Comparison of ENCODE assay signal across 30 cellular contexts in the genomic region with DNA sequence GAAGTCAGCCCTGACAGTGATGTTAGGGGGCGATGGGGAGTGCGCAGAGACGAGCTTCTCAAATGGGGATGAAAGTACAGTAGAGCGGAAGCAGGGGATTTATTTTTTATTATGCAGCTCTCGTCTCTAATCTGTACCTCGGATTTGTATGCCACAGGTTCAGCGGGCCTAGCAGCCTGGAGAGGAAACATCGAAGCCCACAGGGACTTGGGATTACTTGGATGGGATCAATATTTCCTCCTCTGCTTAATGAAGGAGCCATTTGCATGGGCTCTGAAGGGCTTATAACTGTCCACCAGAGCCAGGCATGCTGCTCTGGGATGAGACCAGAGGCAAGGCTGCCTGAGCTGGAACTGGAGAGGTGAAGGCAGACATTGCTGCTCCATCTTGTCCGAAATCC.
"Had no signal": no experiment of that assay in that cellular context is flagged by ENCODE, and none has a peak within 500 bp of the region (broad histone marks: within the 10 kb centered on the region; RNA-seq: fewer than 3 reads in every experiment).

No MANE protein-coding gene starts in this region.

- H3K27ac Mint-ChIP-seq: activated CD4-positive, alpha-beta memory T cell treated with anti-CD3 and anti-CD28 coated beads for 36 hours; activated naive CD8-positive, alpha-beta T cell treated with anti-CD3 and anti-CD28 coated beads for 36 hours; activated T-helper 1 cell treated with anti-CD3 and anti-CD28 coated beads, Interleukin-12 subunit alpha, Interleukin-12 subunit beta, Interleukin-2, Interleukin-4 antibody, amounts not matched to agents 30 ng/mL and 10 ng/mL and 1 ng/mL, durations not matched to agents 14 hours and 24 hours and 36 hours; T-helper 1 cell treated with Interleukin-12 subunit alpha and Interleukin-12 subunit beta and Interleukin-4 antibody, amounts not matched to agents 30 μg/mL and 1 μg/mL, for 36 hours; T-helper 2 cell treated with Interferon-gamma antibody and Interleukin-4, amounts not matched to agents 5 μg/mL and 100 μg/mL, for 36 hours; WTC11 had no signal

- H3K9me3 Mint-ChIP-seq: activated CD4-positive, alpha-beta memory T cell treated with anti-CD3 and anti-CD28 coated beads for 36 hours; activated naive CD8-positive, alpha-beta T cell treated with anti-CD3 and anti-CD28 coated beads for 36 hours; activated T-cell treated with anti-CD3 and anti-CD28 coated beads, Interleukin-2, amount 50 U/mL, for 4 hours; activated T-helper 1 cell treated with anti-CD3 and anti-CD28 coated beads, Interleukin-12 subunit alpha, Interleukin-12 subunit beta, Interleukin-2, Interleukin-4 antibody, amounts not matched to agents 30 ng/mL and 10 ng/mL and 1 ng/mL, durations not matched to agents 14 hours and 24 hours and 36 hours; T-helper 1 cell treated with Interleukin-12 subunit alpha and Interleukin-12 subunit beta and Interleukin-4 antibody, amounts not matched to agents 30 μg/mL and 1 μg/mL, for 36 hours; T-helper 2 cell treated with Interferon-gamma antibody and Interleukin-4, amounts not matched to agents 5 μg/mL and 100 μg/mL, for 36 hours; WTC11 had no signal

- ATAC-seq: activated CD4-positive, CD25-positive, alpha-beta regulatory T cell treated with anti-CD3 and anti-CD28 coated beads, Interleukin-2, amount 50 U/mL, for 24 hours; activated T-cell treated with anti-CD3 and anti-CD28 coated beads, Interleukin-2, amount 50 U/mL, for 4 hours; PC-3; WTC11 had no signal

- H3K36me3 Mint-ChIP-seq: WTC11 had no signal

- FAIRE-seq: TTC549 had no signal

- H3K4me3 Mint-ChIP-seq: activated CD4-positive, alpha-beta memory T cell treated with anti-CD3 and anti-CD28 coated beads for 36 hours; activated naive CD8-positive, alpha-beta T cell treated with anti-CD3 and anti-CD28 coated beads for 36 hours; activated T-cell treated with anti-CD3 and anti-CD28 coated beads, Interleukin-2, amount 50 U/mL, for 4 hours; activated T-helper 1 cell treated with anti-CD3 and anti-CD28 coated beads, Interleukin-12 subunit alpha, Interleukin-12 subunit beta, Interleukin-2, Interleukin-4 antibody, amounts not matched to agents 30 ng/mL and 10 ng/mL and 1 ng/mL, durations not matched to agents 14 hours and 24 hours and 36 hours; T-helper 1 cell treated with Interleukin-12 subunit alpha and Interleukin-12 subunit beta and Interleukin-4 antibody, amounts not matched to agents 30 μg/mL and 1 μg/mL, for 36 hours; T-helper 2 cell treated with Interferon-gamma antibody and Interleukin-4, amounts not matched to agents 5 μg/mL and 100 μg/mL, for 36 hours; WTC11 had no signal

- DNase-seq: activated CD4-positive, alpha-beta memory T cell treated with anti-CD3 and anti-CD28 coated beads for 36 hours; activated CD4-positive, alpha-beta T cell treated with anti-CD3 and anti-CD28 coated beads for 4 hours; activated CD4-positive, alpha-beta T cell treated with anti-CD3 and anti-CD28 coated beads, Interleukin-2, amount 50 U/mL, for 1 hour; activated CD8-positive, alpha-beta memory T cell treated with anti-CD3 and anti-CD28 coated beads, Interleukin-2, amount 50 U/mL, for 4 hours; activated naive CD4-positive, alpha-beta T cell; activated naive CD4-positive, alpha-beta T cell treated with anti-CD3 and anti-CD28 coated beads, Interleukin-2, amount 50 U/mL, for 16 hours; activated naive CD8-positive, alpha-beta T cell treated with anti-CD3 and anti-CD28 coated beads for 36 hours; activated T-cell treated with anti-CD3 and anti-CD28 coated beads for 4 hours; activated T-cell treated with anti-CD3 and anti-CD28 coated beads, Interleukin-2, amount 50 U/mL, for 4 hours; amniotic stem cell; brain microvascular endothelial cell; central memory CD4-positive, alpha-beta T cell; NCI-H1092 treated with DMSO at 0.1 percent for 48 hours; NCI-H1417; NCI-H187 treated with DMSO at 0.1 percent for 48 hours; NCI-H2081 treated with DMSO at 0.1 percent for 48 hours; NCI-H510A; NCI-H69; NK-92 treated with Interleukin-12 subunit alpha and Interleukin-12 subunit beta, amount 100 ng/mL, for 24 hours; PC-3; Peyer's patch; RPMI8226; SHP77 treated with DMSO at 0.1 percent for 48 hours; SK-N-SH had no signal
